1 cellular context compared by ENCODE assay signal in genomic region chr3:45134758-45135521, GRCh38.
TF ChIP-seq lines count a peak whose summit lies in the region.

No MANE protein-coding gene starts in this region.

TF ChIP-seq in WTC11, 78 proteins besides CTCF, POLR2A, EP300 and RAD21 (continued from another document):
- no peak for TF ChIP-seq ATF3 (CRISPR knock-in tag; conservative IDR thresholded peaks at IDR 0.05)
- no peak for TF ChIP-seq ZNF423 (CRISPR knock-in tag; IDR thresholded peaks at IDR 0.05)
- no peak for TF ChIP-seq IRF2 (CRISPR knock-in tag; IDR thresholded peaks at IDR 0.05; ENCODE audit: borderline replicate concordance, low read depth)
- no peak for TF ChIP-seq FOXJ3 (CRISPR knock-in tag; IDR thresholded peaks at IDR 0.05; ENCODE audit: borderline replicate concordance)
- TF ChIP-seq TCF7 (CRISPR knock-in tag; IDR thresholded peaks at IDR 0.05; ENCODE audit: low read depth): no peak
- TF ChIP-seq MXD4 (CRISPR knock-in tag; IDR thresholded peaks at IDR 0.05; ENCODE audit: borderline replicate concordance): no peak
- no peak for TF ChIP-seq FOXP4 (CRISPR knock-in tag; IDR thresholded peaks at IDR 0.05)
